In the genomic region with DNA sequence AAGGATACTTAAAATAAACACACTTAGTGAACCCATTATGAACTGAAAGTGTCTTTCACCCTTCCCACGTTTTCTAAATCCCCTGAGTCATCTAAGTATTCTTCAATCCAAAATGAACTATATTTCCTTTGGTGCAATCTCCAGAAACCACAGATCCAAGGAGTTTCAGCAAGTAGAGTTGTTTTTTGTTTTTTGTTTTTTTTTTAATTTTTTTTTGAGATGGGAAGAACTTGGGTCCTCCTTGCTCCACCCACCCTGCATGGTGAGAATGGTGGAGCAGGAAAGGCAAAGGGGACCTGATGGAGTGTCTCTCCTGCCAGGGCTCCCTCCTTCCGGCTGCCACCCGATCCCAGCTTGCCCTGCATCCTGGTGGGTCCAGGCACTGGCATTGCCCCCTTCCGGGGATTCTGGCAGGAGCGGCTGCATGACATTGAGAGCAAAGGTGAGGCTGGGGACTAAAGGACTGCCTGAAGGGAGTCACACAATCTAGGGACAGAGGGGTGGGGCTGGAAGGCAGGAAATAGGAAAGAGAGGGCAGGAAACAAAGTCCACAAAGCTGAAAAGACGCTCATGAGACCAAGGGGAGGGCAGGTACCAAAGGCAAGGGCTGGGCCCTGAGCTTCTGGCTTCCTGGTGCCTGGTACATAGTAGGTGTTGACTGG, we compare ENCODE assay signal across 1 cellular context.
TF ChIP-seq lines count a peak whose summit lies in the region.

No MANE protein-coding gene starts in this region.

TF ChIP-seq in HepG2, 621 proteins besides CTCF, POLR2A, EP300 and RAD21 (continued from another document and continues in another):
- TF ChIP-seq FOXP1 (IDR thresholded peaks at IDR 0.05) (no peak), FOXP1 (CRISPR knock-in tag; IDR thresholded peaks at IDR 0.05) (no peak), MEIS1 (CRISPR knock-in tag; IDR thresholded peaks at IDR 0.05; ENCODE audit: borderline replicate concordance) (no peak), FOSL1 (CRISPR knock-in tag; IDR thresholded peaks at IDR 0.05; ENCODE audit: borderline replicate concordance) (no peak), HNRNPL (IDR thresholded peaks at IDR 0.05; ENCODE audit: low read depth, low read length) (peak; percentile 93), TCF7L2 (IDR thresholded peaks at IDR 0.05; ENCODE audit: low read depth, low read length) (no peak), ZFP36 (IDR thresholded peaks at IDR 0.05; ENCODE audit: borderline replicate concordance, low read depth, low read length, partially characterized antibody) (no peak), CBX5 (CRISPR knock-in tag; IDR thresholded peaks at IDR 0.05; ENCODE audit: borderline replicate concordance) (no peak; the same call in 1 of the 2 replicates), ZFP36L2 (CRISPR knock-in tag; IDR thresholded peaks at IDR 0.05) (no peak), CCAR2 (optimal IDR thresholded peaks at IDR 0.05; ENCODE audit: low read depth, low read length) (no peak), ZNF274 (CRISPR knock-in tag; IDR thresholded peaks at IDR 0.05) (0 out of 2 replicates have a peak, but pooled peaks have one; percentile 27), ZNF878 (CRISPR knock-in tag; IDR thresholded peaks at IDR 0.05) (no peak), ZNF703 (CRISPR knock-in tag; IDR thresholded peaks at IDR 0.05; ENCODE audit: borderline replicate concordance) (no peak), PAF1 (CRISPR knock-in tag; IDR thresholded peaks at IDR 0.05) (no peak), ZNF549 (CRISPR knock-in tag; IDR thresholded peaks at IDR 0.05) (no peak), PHF8 (CRISPR knock-in tag; IDR thresholded peaks at IDR 0.05) (no peak), ZNF569 (CRISPR knock-in tag; IDR thresholded peaks at IDR 0.05; ENCODE audit: borderline replicate concordance) (no peak), SALL2 (CRISPR knock-in tag; IDR thresholded peaks at IDR 0.05) (no peak), ZNF143 (CRISPR knock-in tag; IDR thresholded peaks at IDR 0.05) (no peak), ZNF589 (CRISPR knock-in tag; conservative IDR thresholded peaks at IDR 0.05) (no peak), ZNF546 (CRISPR knock-in tag; conservative IDR thresholded peaks at IDR 0.05) (no peak), TCF7 (IDR thresholded peaks at IDR 0.05; ENCODE audit: low read depth) (no peak), ONECUT2 (CRISPR knock-in tag; IDR thresholded peaks at IDR 0.05) (no peak), ZNF383 (CRISPR knock-in tag; IDR thresholded peaks at IDR 0.05; ENCODE audit: borderline replicate concordance) (no peak), ZNF780A (CRISPR knock-in tag; IDR thresholded peaks at IDR 0.05) (no peak), RXRB (CRISPR knock-in tag; IDR thresholded peaks at IDR 0.05; ENCODE audit: borderline replicate concordance) (peak; percentile 73), SNRNP70 (IDR thresholded peaks at IDR 0.05; ENCODE audit: low read depth, low read length) (no peak), MTA3 (CRISPR knock-in tag; IDR thresholded peaks at IDR 0.05) (no peak), SNAI1 (CRISPR knock-in tag; IDR thresholded peaks at IDR 0.05; ENCODE audit: borderline replicate concordance) (no peak)
- TF ChIP-seq, protein P1, sequence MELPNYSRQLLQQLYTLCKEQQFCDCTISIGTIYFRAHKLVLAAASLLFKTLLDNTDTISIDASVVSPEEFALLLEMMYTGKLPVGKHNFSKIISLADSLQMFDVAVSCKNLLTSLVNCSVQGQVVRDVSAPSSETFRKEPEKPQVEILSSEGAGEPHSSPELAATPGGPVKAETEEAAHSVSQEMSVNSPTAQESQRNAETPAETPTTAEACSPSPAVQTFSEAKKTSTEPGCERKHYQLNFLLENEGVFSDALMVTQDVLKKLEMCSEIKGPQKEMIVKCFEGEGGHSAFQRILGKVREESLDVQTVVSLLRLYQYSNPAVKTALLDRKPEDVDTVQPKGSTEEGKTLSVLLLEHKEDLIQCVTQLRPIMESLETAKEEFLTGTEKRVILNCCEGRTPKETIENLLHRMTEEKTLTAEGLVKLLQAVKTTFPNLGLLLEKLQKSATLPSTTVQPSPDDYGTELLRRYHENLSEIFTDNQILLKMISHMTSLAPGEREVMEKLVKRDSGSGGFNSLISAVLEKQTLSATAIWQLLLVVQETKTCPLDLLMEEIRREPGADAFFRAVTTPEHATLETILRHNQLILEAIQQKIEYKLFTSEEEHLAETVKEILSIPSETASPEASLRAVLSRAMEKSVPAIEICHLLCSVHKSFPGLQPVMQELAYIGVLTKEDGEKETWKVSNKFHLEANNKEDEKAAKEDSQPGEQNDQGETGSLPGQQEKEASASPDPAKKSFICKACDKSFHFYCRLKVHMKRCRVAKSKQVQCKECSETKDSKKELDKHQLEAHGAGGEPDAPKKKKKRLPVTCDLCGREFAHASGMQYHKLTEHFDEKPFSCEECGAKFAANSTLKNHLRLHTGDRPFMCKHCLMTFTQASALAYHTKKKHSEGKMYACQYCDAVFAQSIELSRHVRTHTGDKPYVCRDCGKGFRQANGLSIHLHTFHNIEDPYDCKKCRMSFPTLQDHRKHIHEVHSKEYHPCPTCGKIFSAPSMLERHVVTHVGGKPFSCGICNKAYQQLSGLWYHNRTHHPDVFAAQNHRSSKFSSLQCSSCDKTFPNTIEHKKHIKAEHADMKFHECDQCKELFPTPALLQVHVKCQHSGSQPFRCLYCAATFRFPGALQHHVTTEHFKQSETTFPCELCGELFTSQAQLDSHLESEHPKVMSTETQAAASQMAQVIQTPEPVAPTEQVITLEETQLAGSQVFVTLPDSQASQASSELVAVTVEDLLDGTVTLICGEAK (IDR thresholded peaks at IDR 0.05) = no peak
- TF ChIP-seq, protein P1 (CRISPR knock-in tag; IDR thresholded peaks at IDR 0.05) = no peak
- TF ChIP-seq, protein P2, sequence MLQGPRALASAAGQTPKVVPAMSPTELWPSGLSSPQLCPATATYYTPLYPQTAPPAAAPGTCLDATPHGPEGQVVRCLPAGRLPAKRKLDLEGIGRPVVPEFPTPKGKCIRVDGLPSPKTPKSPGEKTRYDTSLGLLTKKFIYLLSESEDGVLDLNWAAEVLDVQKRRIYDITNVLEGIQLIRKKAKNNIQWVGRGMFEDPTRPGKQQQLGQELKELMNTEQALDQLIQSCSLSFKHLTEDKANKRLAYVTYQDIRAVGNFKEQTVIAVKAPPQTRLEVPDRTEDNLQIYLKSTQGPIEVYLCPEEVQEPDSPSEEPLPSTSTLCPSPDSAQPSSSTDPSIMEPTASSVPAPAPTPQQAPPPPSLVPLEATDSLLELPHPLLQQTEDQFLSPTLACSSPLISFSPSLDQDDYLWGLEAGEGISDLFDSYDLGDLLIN (CRISPR knock-in tag; IDR thresholded peaks at IDR 0.05; ENCODE audit: borderline replicate concordance) = no peak
- TF ChIP-seq, protein P3, sequence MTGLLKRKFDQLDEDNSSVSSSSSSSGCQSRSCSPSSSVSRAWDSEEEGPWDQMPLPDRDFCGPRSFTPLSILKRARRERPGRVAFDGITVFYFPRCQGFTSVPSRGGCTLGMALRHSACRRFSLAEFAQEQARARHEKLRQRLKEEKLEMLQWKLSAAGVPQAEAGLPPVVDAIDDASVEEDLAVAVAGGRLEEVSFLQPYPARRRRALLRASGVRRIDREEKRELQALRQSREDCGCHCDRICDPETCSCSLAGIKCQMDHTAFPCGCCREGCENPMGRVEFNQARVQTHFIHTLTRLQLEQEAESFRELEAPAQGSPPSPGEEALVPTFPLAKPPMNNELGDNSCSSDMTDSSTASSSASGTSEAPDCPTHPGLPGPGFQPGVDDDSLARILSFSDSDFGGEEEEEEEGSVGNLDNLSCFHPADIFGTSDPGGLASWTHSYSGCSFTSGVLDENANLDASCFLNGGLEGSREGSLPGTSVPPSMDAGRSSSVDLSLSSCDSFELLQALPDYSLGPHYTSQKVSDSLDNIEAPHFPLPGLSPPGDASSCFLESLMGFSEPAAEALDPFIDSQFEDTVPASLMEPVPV (CRISPR knock-in tag; IDR thresholded peaks at IDR 0.05) = no peak
- TF ChIP-seq, protein P4, sequence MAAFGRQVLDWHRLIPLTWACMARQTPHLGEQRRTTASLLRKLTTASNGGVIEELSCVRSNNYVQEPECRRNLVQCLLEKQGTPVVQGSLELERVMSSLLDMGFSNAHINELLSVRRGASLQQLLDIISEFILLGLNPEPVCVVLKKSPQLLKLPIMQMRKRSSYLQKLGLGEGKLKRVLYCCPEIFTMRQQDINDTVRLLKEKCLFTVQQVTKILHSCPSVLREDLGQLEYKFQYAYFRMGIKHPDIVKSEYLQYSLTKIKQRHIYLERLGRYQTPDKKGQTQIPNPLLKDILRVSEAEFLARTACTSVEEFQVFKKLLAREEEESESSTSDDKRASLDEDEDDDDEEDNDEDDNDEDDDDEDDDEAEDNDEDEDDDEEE (CRISPR knock-in tag; IDR thresholded peaks at IDR 0.05) = no peak
- TF ChIP-seq, protein P5, sequence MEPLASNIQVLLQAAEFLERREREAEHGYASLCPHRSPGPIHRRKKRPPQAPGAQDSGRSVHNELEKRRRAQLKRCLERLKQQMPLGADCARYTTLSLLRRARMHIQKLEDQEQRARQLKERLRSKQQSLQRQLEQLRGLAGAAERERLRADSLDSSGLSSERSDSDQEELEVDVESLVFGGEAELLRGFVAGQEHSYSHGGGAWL (CRISPR knock-in tag; IDR thresholded peaks at IDR 0.05) = no peak
- TF ChIP-seq, protein P6, sequence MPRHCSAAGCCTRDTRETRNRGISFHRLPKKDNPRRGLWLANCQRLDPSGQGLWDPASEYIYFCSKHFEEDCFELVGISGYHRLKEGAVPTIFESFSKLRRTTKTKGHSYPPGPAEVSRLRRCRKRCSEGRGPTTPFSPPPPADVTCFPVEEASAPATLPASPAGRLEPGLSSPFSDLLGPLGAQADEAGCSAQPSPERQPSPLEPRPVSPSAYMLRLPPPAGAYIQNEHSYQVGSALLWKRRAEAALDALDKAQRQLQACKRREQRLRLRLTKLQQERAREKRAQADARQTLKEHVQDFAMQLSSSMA (CRISPR knock-in tag; IDR thresholded peaks at IDR 0.05) = no peak
- TF ChIP-seq, protein P7, sequence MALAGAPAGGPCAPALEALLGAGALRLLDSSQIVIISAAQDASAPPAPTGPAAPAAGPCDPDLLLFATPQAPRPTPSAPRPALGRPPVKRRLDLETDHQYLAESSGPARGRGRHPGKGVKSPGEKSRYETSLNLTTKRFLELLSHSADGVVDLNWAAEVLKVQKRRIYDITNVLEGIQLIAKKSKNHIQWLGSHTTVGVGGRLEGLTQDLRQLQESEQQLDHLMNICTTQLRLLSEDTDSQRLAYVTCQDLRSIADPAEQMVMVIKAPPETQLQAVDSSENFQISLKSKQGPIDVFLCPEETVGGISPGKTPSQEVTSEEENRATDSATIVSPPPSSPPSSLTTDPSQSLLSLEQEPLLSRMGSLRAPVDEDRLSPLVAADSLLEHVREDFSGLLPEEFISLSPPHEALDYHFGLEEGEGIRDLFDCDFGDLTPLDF (CRISPR knock-in tag; IDR thresholded peaks at IDR 0.05) = no peak
- TF ChIP-seq, protein P8, sequence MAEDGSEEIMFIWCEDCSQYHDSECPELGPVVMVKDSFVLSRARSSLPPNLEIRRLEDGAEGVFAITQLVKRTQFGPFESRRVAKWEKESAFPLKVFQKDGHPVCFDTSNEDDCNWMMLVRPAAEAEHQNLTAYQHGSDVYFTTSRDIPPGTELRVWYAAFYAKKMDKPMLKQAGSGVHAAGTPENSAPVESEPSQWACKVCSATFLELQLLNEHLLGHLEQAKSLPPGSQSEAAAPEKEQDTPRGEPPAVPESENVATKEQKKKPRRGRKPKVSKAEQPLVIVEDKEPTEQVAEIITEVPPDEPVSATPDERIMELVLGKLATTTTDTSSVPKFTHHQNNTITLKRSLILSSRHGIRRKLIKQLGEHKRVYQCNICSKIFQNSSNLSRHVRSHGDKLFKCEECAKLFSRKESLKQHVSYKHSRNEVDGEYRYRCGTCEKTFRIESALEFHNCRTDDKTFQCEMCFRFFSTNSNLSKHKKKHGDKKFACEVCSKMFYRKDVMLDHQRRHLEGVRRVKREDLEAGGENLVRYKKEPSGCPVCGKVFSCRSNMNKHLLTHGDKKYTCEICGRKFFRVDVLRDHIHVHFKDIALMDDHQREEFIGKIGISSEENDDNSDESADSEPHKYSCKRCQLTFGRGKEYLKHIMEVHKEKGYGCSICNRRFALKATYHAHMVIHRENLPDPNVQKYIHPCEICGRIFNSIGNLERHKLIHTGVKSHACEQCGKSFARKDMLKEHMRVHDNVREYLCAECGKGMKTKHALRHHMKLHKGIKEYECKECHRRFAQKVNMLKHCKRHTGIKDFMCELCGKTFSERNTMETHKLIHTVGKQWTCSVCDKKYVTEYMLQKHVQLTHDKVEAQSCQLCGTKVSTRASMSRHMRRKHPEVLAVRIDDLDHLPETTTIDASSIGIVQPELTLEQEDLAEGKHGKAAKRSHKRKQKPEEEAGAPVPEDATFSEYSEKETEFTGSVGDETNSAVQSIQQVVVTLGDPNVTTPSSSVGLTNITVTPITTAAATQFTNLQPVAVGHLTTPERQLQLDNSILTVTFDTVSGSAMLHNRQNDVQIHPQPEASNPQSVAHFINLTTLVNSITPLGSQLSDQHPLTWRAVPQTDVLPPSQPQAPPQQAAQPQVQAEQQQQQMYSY (CRISPR knock-in tag; IDR thresholded peaks at IDR 0.05) = 0 out of 2 replicates have a peak, but pooled peaks have one; percentile 58
- TF ChIP-seq, protein P9, sequence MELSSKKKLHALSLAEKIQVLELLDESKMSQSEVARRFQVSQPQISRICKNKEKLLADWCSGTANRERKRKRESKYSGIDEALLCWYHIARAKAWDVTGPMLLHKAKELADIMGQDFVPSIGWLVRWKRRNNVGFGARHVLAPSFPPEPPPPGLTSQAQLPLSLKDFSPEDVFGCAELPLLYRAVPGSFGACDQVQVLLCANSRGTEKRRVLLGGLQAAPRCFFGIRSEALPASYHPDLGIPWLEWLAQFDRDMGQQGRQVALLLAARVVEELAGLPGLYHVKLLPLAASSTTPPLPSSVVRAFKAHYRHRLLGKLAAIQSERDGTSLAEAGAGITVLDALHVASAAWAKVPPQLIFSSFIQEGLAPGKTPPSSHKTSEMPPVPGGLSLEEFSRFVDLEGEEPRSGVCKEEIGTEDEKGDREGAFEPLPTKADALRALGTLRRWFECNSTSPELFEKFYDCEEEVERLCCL (CRISPR knock-in tag; IDR thresholded peaks at IDR 0.05; ENCODE audit: borderline replicate concordance) = no peak
